20 cellular contexts compared by ENCODE assay signal in the genomic region with DNA sequence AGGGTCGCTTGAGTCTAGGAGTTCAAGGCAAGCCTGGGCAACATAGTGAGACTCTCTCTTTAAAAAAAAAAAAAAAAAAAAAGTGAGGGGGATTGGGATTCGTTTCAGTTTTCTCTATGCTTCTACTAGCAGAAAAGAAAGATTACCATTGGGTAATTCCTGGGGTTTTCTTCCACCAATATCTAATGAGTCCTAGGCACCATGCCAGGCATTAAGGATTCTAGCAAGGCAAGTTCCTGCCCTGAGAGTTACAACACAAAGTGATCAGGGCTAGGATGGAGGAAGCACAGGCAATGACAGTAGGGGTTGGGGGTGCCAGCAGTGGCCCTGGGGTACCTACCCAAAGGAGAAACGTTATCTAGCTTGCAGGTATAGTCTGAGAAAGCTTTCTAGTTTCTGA.
DNase-seq lines count a peak whose midpoint lies in the region; ATAC-seq and TF ChIP-seq lines count a peak whose summit lies in the region.
"Had no signal": no experiment of that assay in that cellular context is flagged by ENCODE, and none has a peak within 500 bp of the region (broad histone marks: within the 10 kb centered on the region; RNA-seq: fewer than 3 reads in every experiment).

No MANE protein-coding gene starts in this region.

- H3K9ac ChIP-seq in mammary epithelial cell (ENCODE audit: insufficient read depth, low read length): no peak overlapping the region

- peaks cover 26% of the 10 kb centered on the region for H3K27me3 Mint-ChIP-seq in MCF 10A (ENCODE audit: insufficient read depth, unreplicated experiment)

- H3K36me3 ChIP-seq in mammary epithelial cell (ENCODE audit: insufficient read depth, low read length) (no peaks in the 10 kb centered on the region), PC-9 (ENCODE audit: low read depth) (no peaks in the 10 kb centered on the region)

- in situ Hi-C loops in mammary epithelial cell (cut with MboI; ENCODE audit: low sequenced_read_pairs in 2 of 2): no loop called here

- CTCF ChIA-PET in MCF 10A (lab: Yijun Ruan, JAX) (interaction anchor here (0.6 to 1.1 kb wide), 3 partner anchors 28 to 146 kb away, joined by 3 to 5 read pairs (median 4); no protein-coding TSS in a partner anchor), mammary epithelial cell (lab: Charles Lee; ENCODE audit: low non-redundant PET) (no interaction called here), PC-9 (lab: Charles Lee) (no interaction called here)

- dilution Hi-C loops in mammary epithelial cell (cut with HindIII; ENCODE audit: low sequenced_read_pairs): loop anchor here (5.0 kb wide), 1 partner anchor 35 kb away; no protein-coding TSS in a partner anchor

- no peak overlapping the region for H2AFZ ChIP-seq in mammary epithelial cell (ENCODE audit: low read depth, low read length)
- H2AFZ ChIP-seq in PC-9: no peak overlapping the region
- H2AFZ ChIP-seq: GM23338 had no signal

- H3K79me2 ChIP-seq in mammary epithelial cell (ENCODE audit: insufficient read depth, low read length) (no peaks in the 10 kb centered on the region), PC-9 (ENCODE audit: low read depth) (no peaks in the 10 kb centered on the region)

- H3K27ac ChIP-seq in mammary epithelial cell (ENCODE audit: insufficient read depth, low read depth, low read length) (no peak overlapping the region), PC-9 (no peak overlapping the region)
- H3K27ac ChIP-seq: A549, SK-N-MC had no signal

- H3K4me3 ChIP-seq in mammary epithelial cell (replicated peaks in 1 of 3; ENCODE audit: insufficient read depth in 1 of 3, low read depth in 2 of 3, low read length in 3 of 3) (no peak overlapping the region), choroid plexus epithelial cell (ENCODE audit: low read depth, low read length) (no peak overlapping the region), fibroblast of pulmonary artery (replicated peaks; ENCODE audit: low read depth, low read length) (no peak overlapping the region), PC-9 (no peak overlapping the region)
- H3K4me3 ChIP-seq: A549, GM23338, SK-N-MC had no signal

- no peaks in the 10 kb centered on the region for H3K9me2 ChIP-seq in PC-9 (ENCODE audit: insufficient read depth)

- H3K4me2 ChIP-seq in mammary epithelial cell (ENCODE audit: insufficient read depth, low read depth, low read length): no peak overlapping the region
- H3K4me2 ChIP-seq in PC-9: no peak overlapping the region
- H3K4me2 ChIP-seq: A549, GM23338 had no signal

- H3K4me1 ChIP-seq in mammary epithelial cell (ENCODE audit: insufficient read depth, low read length) (peaks cover 9% of the 10 kb centered on the region), PC-9 (replicated peaks; ENCODE audit: insufficient read depth) (peaks cover 27% of the 10 kb centered on the region)

- no peaks in the 10 kb centered on the region for H3K9me3 ChIP-seq in mammary epithelial cell (replicated peaks; ENCODE audit: insufficient read depth, low read length)
- H3K9me3 ChIP-seq in PC-9 (ENCODE audit: insufficient read depth, low read depth): no peaks in the 10 kb centered on the region
- H3K9me3 ChIP-seq: A549 had no signal

- no peaks in the 10 kb centered on the region for H4K20me1 ChIP-seq in mammary epithelial cell (ENCODE audit: insufficient read depth, low read length)
- H4K20me1 ChIP-seq in PC-9 (ENCODE audit: insufficient read depth): no peaks in the 10 kb centered on the region

- H3K4me3 Mint-ChIP-seq in MCF 10A (ENCODE audit: unreplicated experiment): no peak overlapping the region
- H3K4me3 Mint-ChIP-seq: CD8-positive, alpha-beta memory T cell; GM23338 had no signal

- H3F3A ChIP-seq in PC-9 (ENCODE audit: insufficient read depth, low read depth): peaks cover 10% of the 10 kb centered on the region; the same call in 1 of the 2 replicates

- TF ChIP-seq CTCF in MCF 10A (IDR thresholded peaks at IDR 0.05; ENCODE audit: unreplicated experiment) (no peak), mammary epithelial cell (conservative IDR thresholded peaks at IDR 0.05 in 1 of 2, IDR thresholded peaks at IDR 0.05 in 1 of 2; ENCODE audit: extremely low read depth in 1 of 2, insufficient read depth in 1 of 2, low read depth in 1 of 2, low read length in 2 of 2) (no peak), choroid plexus epithelial cell (conservative IDR thresholded peaks at IDR 0.05; ENCODE audit: low read depth, low read length) (no peak), fibroblast of pulmonary artery (IDR thresholded peaks at IDR 0.05; ENCODE audit: low read length, missing control alignments) (no peak), PC-9 (conservative IDR thresholded peaks at IDR 0.05) (no peak)

- H3K27me3 ChIP-seq in mammary epithelial cell (ENCODE audit: insufficient read depth, low read length) (no peaks in the 10 kb centered on the region), PC-9 (ENCODE audit: insufficient read depth, low read depth) (no peaks in the 10 kb centered on the region)

- H3K27ac Mint-ChIP-seq in MCF 10A (ENCODE audit: low read depth, unreplicated experiment): no peak overlapping the region
- H3K27ac Mint-ChIP-seq: CD8-positive, alpha-beta memory T cell; GM23338 had no signal

- peaks cover 7% of the 10 kb centered on the region for H3K36me3 Mint-ChIP-seq in MCF 10A (ENCODE audit: insufficient read depth, unreplicated experiment)
- H3K36me3 Mint-ChIP-seq: CD8-positive, alpha-beta memory T cell had no signal

- ATAC-seq in GM21717 (IDR thresholded peaks at IDR 0.05; ENCODE audit: unreplicated experiment) (no peak), GM21825 (IDR thresholded peaks at IDR 0.05; ENCODE audit: unreplicated experiment) (no peak)
- ATAC-seq: A549 had no signal

- DNase-seq in MCF 10A (ENCODE audit: unreplicated experiment) (peak; percentile 38), mammary epithelial cell (no peak), choroid plexus epithelial cell (ENCODE audit: low read depth) (peak; percentile 14), fibroblast of pulmonary artery (ENCODE audit: low read depth) (peak; percentile 29), PC-9 (no peak)
- DNase-seq in stimulated activated CD4-positive, alpha-beta T cell treated with anti-CD3 and anti-CD28 coated beads, Interleukin-4, amount 100 ng/mL, for 1 hour: no peak
- DNase-seq: C1 segment of cervical spinal cord; CD8-positive, alpha-beta memory T cell; DMS79 treated with DMSO at 0.1 percent for 48 hours; HCEC 1CT; NCI-H1092 treated with DMSO at 0.1 percent for 48 hours; NCI-H146; NCI-H2029 treated with DMSO at 0.1 percent for 48 hours; NCI-H2171; Right ventricle myocardium superior had no signal

- intact Hi-C loops in MCF 10A (cut with micrococcal nuclease): no loop called here
- intact Hi-C loops in mammary epithelial cell (cut with micrococcal nuclease): no loop called here
- intact Hi-C loops in PC-9 (cut with micrococcal nuclease; ENCODE audit: unreplicated experiment): no loop called here

- WGBS in mammary epithelial cell (ENCODE audit: low coverage, missing lambda C conversion rate): 38% methylated on average over 3 of the region's 3 CpGs

- BruUV-seq in MCF 10A (replicated peaks; lab: Mats Ljungman, UMichigan): no TSS peak
- BruUV-seq in mammary epithelial cell (replicated peaks; lab: Mats Ljungman, UMichigan): no TSS peak
- no TSS peak for BruUV-seq in PC-9 (replicated peaks; lab: Mats Ljungman, UMichigan)

- no peaks in the 10 kb centered on the region for H3K9me3 Mint-ChIP-seq in MCF 10A (ENCODE audit: unreplicated experiment)
- H3K9me3 Mint-ChIP-seq: CD8-positive, alpha-beta memory T cell; GM23338 had no signal

- peaks cover 6% of the 10 kb centered on the region for H3K4me1 Mint-ChIP-seq in MCF 10A (ENCODE audit: insufficient read depth, unreplicated experiment)
- H3K4me1 Mint-ChIP-seq: CD8-positive, alpha-beta memory T cell had no signal

- POLR2A ChIA-PET in MCF 10A (lab: Yijun Ruan, JAX): interaction anchor here (1.0 kb wide), 1 partner anchor 55 kb away, joined by 3 read pairs; no protein-coding TSS in a partner anchor
- POLR2A ChIA-PET in PC-9 (lab: Charles Lee; ENCODE audit: unreplicated experiment): no interaction called here

Comparison
In these comparisons a context has a peak if more than half of its experiments do, and no peak if none do; other contexts are left out.
1. DNase-seq: peak in MCF 10A (single experiment), choroid plexus epithelial cell (single experiment) and fibroblast of pulmonary artery (single experiment); none in mammary epithelial cell (single experiment), stimulated activated CD4-positive, alpha-beta T cell treated with anti-CD3 and anti-CD28 coated beads, Interleukin-4, amount 100 ng/mL, for 1 hour (single experiment) and PC-9 (0 of 2).